ENCODE assay signal across 17 cellular contexts in the genomic region with DNA sequence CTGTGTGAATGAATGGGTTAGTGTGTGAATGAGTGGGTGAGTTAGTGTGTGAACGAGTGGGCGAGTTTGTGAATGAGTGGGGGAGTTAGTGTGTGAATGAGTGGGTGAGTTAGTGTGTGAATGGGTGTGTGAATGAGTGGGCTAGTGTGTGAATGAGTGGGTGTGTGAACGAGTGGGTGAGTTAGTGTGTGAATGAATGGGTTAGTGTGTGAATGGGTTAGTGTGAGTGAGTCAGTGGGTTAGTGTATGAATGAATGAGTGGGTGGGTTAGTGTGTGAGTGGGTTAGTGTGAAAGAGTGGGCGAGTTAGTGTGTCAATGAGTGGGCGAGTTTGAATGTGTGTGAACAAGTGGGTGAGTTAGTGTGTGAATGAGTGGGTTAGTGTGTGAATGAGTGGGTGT. TPM values are rescaled to one million over a fixed set of nuclear protein-coding genes. Genes with fewer than 3 reads are reported as not detected.
A peak's percentile ranks its signal among the peaks of the same experiment; 100 is the strongest.
DNase-seq lines count a peak whose midpoint lies in the region; ATAC-seq, FAIRE-seq and TF ChIP-seq lines count a peak whose summit lies in the region.
"Had no signal": no experiment of that assay in that cellular context is flagged by ENCODE, and none has a peak within 500 bp of the region (broad histone marks: within the 10 kb centered on the region; RNA-seq: fewer than 3 reads in every experiment).

No MANE protein-coding gene starts in this region.

- FAIRE-seq in urothelium cell line (lab: Jason Lieb, UNC), result peak; percentile 44
- FAIRE-seq: A204.1, GM18507 had no signal

- CTCF ChIA-PET in IMR-90 (lab: Yijun Ruan, JAX), result no interaction called here

- peaks cover 77 to 82% of the 10 kb centered on the region in 2 donors for H3K4me1 Mint-ChIP-seq in natural killer cell treated with Interleukin-12 subunit alpha and Interleukin-12 subunit beta and Interleukin-15 and Interleukin-18, amount 100 ng/mL, for 72 hours (ENCODE audit: low read depth in 2 of 2)
- H3K4me1 Mint-ChIP-seq in natural killer cell, result peaks cover 0 to 81% of the 10 kb centered on the region in 2 donors
- peaks cover 29% of the 10 kb centered on the region for H3K4me1 Mint-ChIP-seq in central memory CD8-positive, alpha-beta T cell
- H3K4me1 Mint-ChIP-seq: B cell, GM23338 had no signal

- H3K36me3 Mint-ChIP-seq in natural killer cell treated with Interleukin-12 subunit alpha and Interleukin-12 subunit beta and Interleukin-15 and Interleukin-18, amount 100 ng/mL, for 72 hours, result peaks cover 72% of the 10 kb centered on the region
- no peaks in the 10 kb centered on the region for H3K36me3 Mint-ChIP-seq in natural killer cell
- peaks cover 13% of the 10 kb centered on the region for H3K36me3 Mint-ChIP-seq in central memory CD8-positive, alpha-beta T cell (ENCODE audit: insufficient read depth)
- H3K36me3 Mint-ChIP-seq: IgD-negative memory B cell had no signal

- H4K5ac ChIP-seq in IMR-90 (ENCODE audit: low read depth, low read length), result no peak overlapping the region

- H3K27me3 ChIP-seq in IMR-90 (ENCODE audit: control insufficient read depth, insufficient read depth, low read length), result no peaks in the 10 kb centered on the region

- no peak overlapping the region for H3K27ac ChIP-seq in IMR-90 (ENCODE audit: insufficient read depth, low read length)

- H2AFZ ChIP-seq in IMR-90 (replicated peaks; ENCODE audit: low read length, poor library complexity), result no peak overlapping the region
- H2AFZ ChIP-seq: GM23338 had no signal

- no peak overlapping the region for H3K4me2 ChIP-seq in IMR-90 (ENCODE audit: low read depth, low read length)
- H3K4me2 ChIP-seq: GM23338 had no signal

- H4K91ac ChIP-seq in IMR-90 (ENCODE audit: insufficient read depth, low read depth, low read length), result no peak overlapping the region

- H2BK20ac ChIP-seq in IMR-90 (ENCODE audit: low read depth, low read length), result no peak overlapping the region

- H3K18ac ChIP-seq in IMR-90 (ENCODE audit: low read depth, low read length), result no peak overlapping the region

- H3K79me1 ChIP-seq in IMR-90 (ENCODE audit: low read depth in 1 of 2, low read length in 2 of 2), result no peaks in the 10 kb centered on the region

- 82 to 100% methylated on average over 5 of the region's 5 CpGs for WGBS in IMR-90 (ENCODE audit: extremely low coverage in 2 of 2, insufficient read length in 1 of 2), 2 experiments

- no peaks in the 10 kb centered on the region for H3K36me3 ChIP-seq in IMR-90 (ENCODE audit: control insufficient read depth, insufficient read depth, low read length)
- H3K36me3 ChIP-seq: HAP-1 had no signal

- H3K27me3 Mint-ChIP-seq in natural killer cell treated with Interleukin-12 subunit alpha and Interleukin-12 subunit beta and Interleukin-15 and Interleukin-18, amount 100 ng/mL, for 72 hours, result no peaks in the 10 kb centered on the region
- no peaks in the 10 kb centered on the region for H3K27me3 Mint-ChIP-seq in natural killer cell (ENCODE audit: low read depth in 2 of 2)
- no peaks in the 10 kb centered on the region for H3K27me3 Mint-ChIP-seq in central memory CD8-positive, alpha-beta T cell
- H3K27me3 Mint-ChIP-seq: B cell; CD4-positive, alpha-beta T cell; IgD-negative memory B cell had no signal

- no peak overlapping the region for H3K4me3 ChIP-seq in IMR-90 (ENCODE audit: insufficient read depth, low read depth, low read length)
- H3K4me3 ChIP-seq: GM23338, HAP-1 had no signal

- no TSS peak for BruUV-seq in IMR-90 (replicated peaks; lab: Mats Ljungman, UMichigan)

- ATAC-seq in natural killer cell treated with Interleukin-12 subunit alpha and Interleukin-12 subunit beta and Interleukin-15 and Interleukin-18, amount 100 ng/mL, for 72 hours, result no peak
- ATAC-seq in natural killer cell (no peak), IMR-90 (ENCODE audit: low read depth) (no peak), GM21825 (IDR thresholded peaks at IDR 0.05; ENCODE audit: unreplicated experiment) (no peak), sciatic nerve (no peak)
- ATAC-seq in central memory CD8-positive, alpha-beta T cell (replicated peaks; ENCODE audit: extremely low read depth, poor library complexity, severe bottlenecking), result no peak
- ATAC-seq: GM23338 had no signal

- peaks cover 9% of the 10 kb centered on the region; the same call in 1 of the 2 replicates for H3K9me3 ChIP-seq in IMR-90 (ENCODE audit: control insufficient read depth, insufficient read depth, low read length)
- H3K9me3 ChIP-seq: HAP-1 had no signal

- peaks cover 79% of the 10 kb centered on the region for H3K9me3 Mint-ChIP-seq in natural killer cell treated with Interleukin-12 subunit alpha and Interleukin-12 subunit beta and Interleukin-15 and Interleukin-18, amount 100 ng/mL, for 72 hours
- peaks cover 68 to 76% of the 10 kb centered on the region in 2 donors for H3K9me3 Mint-ChIP-seq in natural killer cell
- peaks cover 72% of the 10 kb centered on the region for H3K9me3 Mint-ChIP-seq in central memory CD8-positive, alpha-beta T cell

- H3K4me3 Mint-ChIP-seq in natural killer cell treated with Interleukin-12 subunit alpha and Interleukin-12 subunit beta and Interleukin-15 and Interleukin-18, amount 100 ng/mL, for 72 hours, result no peak overlapping the region
- H3K4me3 Mint-ChIP-seq in natural killer cell, result no peak overlapping the region
- H3K4me3 Mint-ChIP-seq in central memory CD8-positive, alpha-beta T cell, result no peak overlapping the region
- H3K4me3 Mint-ChIP-seq: B cell; CD4-positive, alpha-beta T cell; GM23338; IgD-negative memory B cell had no signal

- no peaks in the 10 kb centered on the region for H3K9me1 ChIP-seq in IMR-90 (ENCODE audit: insufficient read depth, low read length)

- intact Hi-C loops in natural killer cell (cut with micrococcal nuclease) (no loop called here), IMR-90 (cut with micrococcal nuclease) (no loop called here), sciatic nerve (cut with DNase I) (no loop called here)

- dilution Hi-C loops in IMR-90 (cut with HindIII; ENCODE audit: low sequenced_read_pairs, unreplicated experiment), result no loop called here

- H3K27ac Mint-ChIP-seq in natural killer cell treated with Interleukin-12 subunit alpha and Interleukin-12 subunit beta and Interleukin-15 and Interleukin-18, amount 100 ng/mL, for 72 hours, result peak overlapping the region; percentile 4 to 8
- peak overlapping the region in 1 of 2 donors; percentile 37 for H3K27ac Mint-ChIP-seq in natural killer cell
- peak overlapping the region; percentile 0 for H3K27ac Mint-ChIP-seq in central memory CD8-positive, alpha-beta T cell (ENCODE audit: low read depth)
- H3K27ac Mint-ChIP-seq: B cell; CD4-positive, alpha-beta T cell; GM23338; IgD-negative memory B cell had no signal

- TF ChIP-seq CTCF in natural killer cell (IDR thresholded peaks at IDR 0.05), result no peak
- TF ChIP-seq CTCF in IMR-90 (conservative IDR thresholded peaks at IDR 0.05; ENCODE audit: low read depth, low read length), result no peak

- no peak overlapping the region for H3K4ac ChIP-seq in IMR-90 (ENCODE audit: low read depth, low read length)

- no peak for TF ChIP-seq POLR2A in IMR-90 (IDR thresholded peaks at IDR 0.05; ENCODE audit: low read depth, low read length)

- H2BK120ac ChIP-seq in IMR-90 (ENCODE audit: low read depth, low read length), result no peak overlapping the region

- in situ Hi-C loops in IMR-90 (cut with MboI; ENCODE audit: low sequenced_read_pairs), result no loop called here

- H3K4me1 ChIP-seq in IMR-90 (ENCODE audit: control insufficient read depth, insufficient read depth, low read length), result no peaks in the 10 kb centered on the region
- H3K4me1 ChIP-seq: HAP-1 had no signal

- no peak overlapping the region for H2AK5ac ChIP-seq in IMR-90 (ENCODE audit: low read depth, low read length)

- no peak overlapping the region for H3K14ac ChIP-seq in IMR-90 (replicated peaks; ENCODE audit: low read depth, low read length)

- TF ChIP-seq RAD21 in IMR-90 (IDR thresholded peaks at IDR 0.05; ENCODE audit: low read length), result no peak

- H4K20me1 ChIP-seq in IMR-90 (ENCODE audit: insufficient read depth, low read length), result no peaks in the 10 kb centered on the region

- no peak for DNase-seq in natural killer cell treated with Interleukin-12 subunit alpha and Interleukin-12 subunit beta and Interleukin-15 and Interleukin-18, amount 100 ng/mL, for 72 hours (ENCODE audit: low spot score)
- no peak for DNase-seq in natural killer cell
- DNase-seq in IMR-90, result no peak
- DNase-seq in central memory CD8-positive, alpha-beta T cell (ENCODE audit: low spot score in 2 of 2), result no peak
- DNase-seq in urothelium cell line (ENCODE audit: low spot score), result no peak
- no peak for DNase-seq in sciatic nerve (ENCODE audit: low spot score)
- DNase-seq: C1 segment of cervical spinal cord, Calu3, DMS 273 treated with DMSO at 0.1 percent for 48 hours had no signal

- H2BK15ac ChIP-seq in IMR-90 (ENCODE audit: low read depth, low read length), result no peak overlapping the region

- peak overlapping the region; percentile 3 for H2BK5ac ChIP-seq in IMR-90 (ENCODE audit: low read depth, low read length, poor library complexity, severe bottlenecking)

- H3K9ac ChIP-seq in IMR-90 (ENCODE audit: low read depth, low read length), result no peak overlapping the region

- POLR2A ChIA-PET in IMR-90 (lab: Charles Lee; ENCODE audit: unreplicated experiment), result no interaction called here

- H3K23ac ChIP-seq in IMR-90 (ENCODE audit: low read depth, low read length), result no peak overlapping the region

- H2AK9ac ChIP-seq in IMR-90 (replicated peaks; ENCODE audit: low read depth, low read length, poor library complexity), result no peak overlapping the region

- H4K8ac ChIP-seq in IMR-90 (ENCODE audit: low read depth in 2 of 2, low read length in 2 of 2), result no peak overlapping the region

- H3K56ac ChIP-seq in IMR-90 (ENCODE audit: extremely low read depth, insufficient read depth, low read length), result no peak overlapping the region

TF ChIP-seq in IMR-90, 13 proteins besides CTCF, POLR2A, EP300 and RAD21:
- TF ChIP-seq FOS (IDR thresholded peaks at IDR 0.05; ENCODE audit: low read depth, low read length), result no peak
TF ChIP-seq in IMR-90: peak in this region for 0.

RNA-seq across cellular contexts. Expression of a gene that starts 35.5 kb away (rescaled TPM):
- under 1 TPM in 1 of 2 donors, not detected in 1; 0.53 TPM for total RNA-seq in natural killer cell treated with Interleukin-12 subunit alpha and Interleukin-12 subunit beta and Interleukin-15 and Interleukin-18, amount 100 ng/mL, for 72 hours
- total RNA-seq in natural killer cell (not detected), IMR-90 (2012; rRNA removed) (not detected in 2 replicates), sciatic nerve (0.89 TPM)
- not detected in 2 replicates for polyA plus RNA-seq in IMR-90 (2012; rRNA removed)
- polyA plus RNA-seq in IMR-90 (2012; cell fraction: cytosol; rRNA removed), result not detected in 2 replicates
- polyA plus RNA-seq in IMR-90 (2012; cell fraction: nucleus; rRNA removed; ENCODE audit: low replicate concordance), result not detected in 2 replicates
- polyA plus RNA-seq: IgD-negative memory B cell had no signal
